2 cellular contexts compared by ENCODE assay signal in genomic region chr9:112041199-112041535, GRCh38.
TF ChIP-seq lines count a peak whose summit lies in the region.

No MANE protein-coding gene starts in this region.

TF ChIP-seq in HCT116, 20 proteins besides CTCF, POLR2A, EP300 and RAD21 (continued from another document):
- TF ChIP-seq TCF7L2 (IDR thresholded peaks at IDR 0.05; ENCODE audit: borderline replicate concordance, extremely low read depth, insufficient read depth, insufficient read length) (no peak), ZNF274 (IDR thresholded peaks at IDR 0.05; ENCODE audit: low read depth, low read length) (no peak)

TF ChIP-seq in SK-N-SH, 30 proteins besides CTCF, POLR2A, EP300 and RAD21:
- TF ChIP-seq REST (IDR thresholded peaks at IDR 0.05; ENCODE audit: low read depth, low read length) (no peak), NFIC (IDR thresholded peaks at IDR 0.05; ENCODE audit: borderline replicate concordance) (no peak), RXRA (IDR thresholded peaks at IDR 0.05; ENCODE audit: borderline replicate concordance, low read depth) (no peak), SMC3 (IDR thresholded peaks at IDR 0.05; ENCODE audit: low read depth, low read length) (no peak), TCF12 (IDR thresholded peaks at IDR 0.05) (no peak), SIN3A (IDR thresholded peaks at IDR 0.05; ENCODE audit: borderline replicate concordance, low read depth, low read length) (no peak), FOSL2 (IDR thresholded peaks at IDR 0.05; ENCODE audit: borderline replicate concordance, low read depth) (no peak), TAF1 (IDR thresholded peaks at IDR 0.05; ENCODE audit: borderline replicate concordance, low read depth, low read length) (no peak), YY1 (IDR thresholded peaks at IDR 0.05; ENCODE audit: low read depth) (no peak), FOXM1 (IDR thresholded peaks at IDR 0.05; ENCODE audit: low read depth) (no peak)
- TF ChIP-seq, protein P1, sequence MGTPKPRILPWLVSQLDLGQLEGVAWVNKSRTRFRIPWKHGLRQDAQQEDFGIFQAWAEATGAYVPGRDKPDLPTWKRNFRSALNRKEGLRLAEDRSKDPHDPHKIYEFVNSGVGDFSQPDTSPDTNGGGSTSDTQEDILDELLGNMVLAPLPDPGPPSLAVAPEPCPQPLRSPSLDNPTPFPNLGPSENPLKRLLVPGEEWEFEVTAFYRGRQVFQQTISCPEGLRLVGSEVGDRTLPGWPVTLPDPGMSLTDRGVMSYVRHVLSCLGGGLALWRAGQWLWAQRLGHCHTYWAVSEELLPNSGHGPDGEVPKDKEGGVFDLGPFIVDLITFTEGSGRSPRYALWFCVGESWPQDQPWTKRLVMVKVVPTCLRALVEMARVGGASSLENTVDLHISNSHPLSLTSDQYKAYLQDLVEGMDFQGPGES (IDR thresholded peaks at IDR 0.05; ENCODE audit: low read depth, low read length), result no peak
- TF ChIP-seq, protein P2, sequence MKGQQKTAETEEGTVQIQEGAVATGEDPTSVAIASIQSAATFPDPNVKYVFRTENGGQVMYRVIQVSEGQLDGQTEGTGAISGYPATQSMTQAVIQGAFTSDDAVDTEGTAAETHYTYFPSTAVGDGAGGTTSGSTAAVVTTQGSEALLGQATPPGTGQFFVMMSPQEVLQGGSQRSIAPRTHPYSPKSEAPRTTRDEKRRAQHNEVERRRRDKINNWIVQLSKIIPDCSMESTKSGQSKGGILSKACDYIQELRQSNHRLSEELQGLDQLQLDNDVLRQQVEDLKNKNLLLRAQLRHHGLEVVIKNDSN (IDR thresholded peaks at IDR 0.05; ENCODE audit: borderline replicate concordance, low read depth), result no peak
